In genomic region chr9:117815948-117816347, GRCh38 we compare ENCODE assay signal across 27 cellular contexts.
"Had no signal": no experiment of that assay in that cellular context is flagged by ENCODE, and none has a peak within 500 bp of the region (broad histone marks: within the 10 kb centered on the region; RNA-seq: fewer than 3 reads in every experiment).

No MANE protein-coding gene starts in this region.

- H3K4me3 ChIP-seq: ascending aorta, cardiac muscle cell, colonic mucosa, esophagus squamous epithelium, left lung, lower lobe of right lung, spleen, stomach, thyroid gland, upper lobe of left lung, vagina had no signal

- H3K4me1 ChIP-seq: ascending aorta, colonic mucosa, esophagus squamous epithelium, left lung, lower lobe of right lung, stomach, thyroid gland, upper lobe of left lung, vagina had no signal

- H3K36me3 ChIP-seq: ascending aorta, cardiac muscle cell, colonic mucosa, esophagus squamous epithelium, left lung, lower lobe of right lung, spleen, stomach, thyroid gland, upper lobe of left lung, vagina had no signal

- DNase-seq: activated CD4-positive, alpha-beta T cell treated with anti-CD3 and anti-CD28 coated beads for 48 hours; activated CD4-positive, alpha-beta T cell treated with anti-CD3 and anti-CD28 coated beads, Interleukin-2, amount 50 U/mL, for 48 hours; activated CD8-positive, alpha-beta memory T cell treated with anti-CD3 and anti-CD28 coated beads for 24 hours; activated gamma-delta T cell; activated naive CD4-positive, alpha-beta T cell treated with anti-CD3 and anti-CD28 coated beads, Interleukin-2, amount 10 ng/mL, durations not matched to agents 7 days and 5 days; activated naive CD8-positive, alpha-beta T cell treated with anti-CD3 and anti-CD28 coated beads, Interleukin-2, amount 10 ng/mL, durations not matched to agents 7 days and 5 days; cerebellar nuclear complex; colonic mucosa; effector CD8-positive, alpha-beta T cell; esophagus squamous epithelium; foreskin melanocyte; glutamatergic neuron; left lung; lower lobe of right lung; mesenchymal stem cell; posterior cingulate gyrus; right cardiac atrium; spleen; stomach; thyroid gland; upper lobe of left lung had no signal

- H3K27me3 ChIP-seq: ascending aorta, cardiac muscle cell, colonic mucosa, esophagus squamous epithelium, left lung, stomach, thyroid gland, upper lobe of left lung, vagina had no signal

- H3K27ac ChIP-seq: ascending aorta, cardiac muscle cell, colonic mucosa, epithelial cell of prostate, esophagus squamous epithelium, left lung, lower lobe of right lung, spleen, stomach, thyroid gland, upper lobe of left lung, vagina had no signal

- ATAC-seq: left lung, lower lobe of right lung, right cardiac atrium had no signal

- H3K9me3 ChIP-seq: ascending aorta, colonic mucosa, esophagus squamous epithelium, left lung, lower lobe of right lung, spleen, stomach, thyroid gland, upper lobe of left lung, vagina had no signal

- FAIRE-seq: endometrium, islet of Langerhans had no signal
